9 cellular contexts compared by ENCODE assay signal in the genomic region with DNA sequence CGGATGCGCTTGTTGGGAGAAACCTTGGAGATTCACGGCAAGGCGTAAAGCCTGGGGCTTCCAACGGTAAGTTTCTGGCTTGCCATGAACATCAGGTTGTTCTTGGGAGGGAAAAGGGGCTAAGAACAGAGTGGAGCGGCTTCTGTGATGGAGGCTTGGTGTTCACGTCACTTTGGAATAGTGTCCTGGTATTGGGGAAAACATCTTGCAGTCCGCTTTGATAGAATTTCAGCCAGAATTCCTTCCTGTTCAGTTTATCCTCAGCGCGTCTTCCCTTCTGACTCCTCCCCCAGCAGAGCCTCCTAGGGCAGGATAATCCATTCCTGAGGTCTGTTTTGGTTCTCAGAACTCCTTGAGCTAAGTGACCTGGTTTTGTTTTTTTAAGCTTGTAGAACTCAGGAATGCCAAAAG. TPM values are rescaled to one million over a fixed set of nuclear protein-coding genes. Genes with fewer than 3 reads are reported as not detected.
DNase-seq lines count a peak whose midpoint lies in the region; ATAC-seq, FAIRE-seq and TF ChIP-seq lines count a peak whose summit lies in the region.
"Had no signal": no experiment of that assay in that cellular context is flagged by ENCODE, and none has a peak within 500 bp of the region (broad histone marks: within the 10 kb centered on the region; RNA-seq: fewer than 3 reads in every experiment).

No MANE protein-coding gene starts in this region.

- no peaks in the 10 kb centered on the region for H3K9me3 ChIP-seq in CD4-positive, alpha-beta memory T cell (ENCODE audit: control insufficient read depth in 1 of 2, low read length in 2 of 2)
- no peaks in the 10 kb centered on the region for H3K9me3 ChIP-seq in ovary

- ATAC-seq in foreskin keratinocyte (peak; percentile 12), GM18868 (IDR thresholded peaks at IDR 0.05; ENCODE audit: unreplicated experiment) (no peak), HG02981 (IDR thresholded peaks at IDR 0.05; ENCODE audit: unreplicated experiment) (no peak), GM19324 (IDR thresholded peaks at IDR 0.05; ENCODE audit: low FRiP score, unreplicated experiment) (no peak)

- intact Hi-C loops in CD4-positive, alpha-beta memory T cell (cut with micrococcal nuclease): loop anchor here (5.0 kb wide), 2 partner anchors 199 to 299 kb away; no protein-coding TSS in a partner anchor
- intact Hi-C loops in activated CD4-positive, alpha-beta memory T cell treated with anti-CD3 and anti-CD28 coated beads for 36 hours (cut with micrococcal nuclease): no loop called here
- intact Hi-C loops in ovary (cut with DNase I): loop anchor here in 1 of 4 donors (5.0 kb wide), 1 partner anchor 79 kb away; no protein-coding TSS in a partner anchor

- peaks cover 6 to 7% of the 10 kb centered on the region in 2 donors for H3K27me3 Mint-ChIP-seq in CD4-positive, alpha-beta memory T cell
- peaks cover 5% of the 10 kb centered on the region for H3K27me3 Mint-ChIP-seq in activated CD4-positive, alpha-beta memory T cell treated with anti-CD3 and anti-CD28 coated beads for 36 hours

- peaks cover 0 to 1% (median 0%) of the 10 kb centered on the region in 8 donors for H3K9me3 Mint-ChIP-seq in CD4-positive, alpha-beta memory T cell
- no peaks in the 10 kb centered on the region for H3K9me3 Mint-ChIP-seq in activated CD4-positive, alpha-beta memory T cell treated with anti-CD3 and anti-CD28 coated beads for 36 hours

- 3 to 9% (median 5%) methylated on average over 10 of the region's 10 CpGs for WGBS in ovary, 3 donors

- peak overlapping the region in 7 of 8 donors; percentile 33 to 80 (median 61) for H3K4me3 Mint-ChIP-seq in CD4-positive, alpha-beta memory T cell
- peak overlapping the region; percentile 39 for H3K4me3 Mint-ChIP-seq in activated CD4-positive, alpha-beta memory T cell treated with anti-CD3 and anti-CD28 coated beads for 36 hours

- H3K4me1 Mint-ChIP-seq in CD4-positive, alpha-beta memory T cell: peaks cover 0 to 23% (median 3%) of the 10 kb centered on the region in 4 donors
- H3K4me1 Mint-ChIP-seq in activated CD4-positive, alpha-beta memory T cell treated with anti-CD3 and anti-CD28 coated beads for 36 hours (ENCODE audit: low read depth): no peaks in the 10 kb centered on the region

- no peak for DNase-seq in CD4-positive, alpha-beta memory T cell
- no peak for DNase-seq in activated CD4-positive, alpha-beta memory T cell treated with anti-CD3 and anti-CD28 coated beads for 36 hours
- peak in 1 of 2 donors; percentile 32 for DNase-seq in foreskin keratinocyte
- peak in 1 of 5 donors; percentile 30 for DNase-seq in ovary
- DNase-seq in HTR-8/SVneo (ENCODE audit: insufficient read length, low spot score): no peak

- FAIRE-seq in HTR-8/SVneo (lab: Jason Lieb, UNC): no peak

- POLR2A ChIA-PET in CD4-positive, alpha-beta memory T cell (lab: Charles Lee; ENCODE audit: partially characterized antibody): interaction anchor here (4.3 kb wide), 1 partner anchor 22 kb away, joined by 55 read pairs; no protein-coding TSS in a partner anchor
- POLR2A ChIA-PET in activated CD4-positive, alpha-beta memory T cell treated with anti-CD3 and anti-CD28 coated beads for 36 hours (lab: Charles Lee): interaction anchor here (0.5 to 1.0 kb wide), 2 partner anchors 21 to 22 kb away, joined by 3 read pairs; no protein-coding TSS in a partner anchor

- no peaks in the 10 kb centered on the region for H3K27me3 ChIP-seq in CD4-positive, alpha-beta memory T cell (ENCODE audit: insufficient read depth, low read length)
- H3K27me3 ChIP-seq in foreskin keratinocyte (no peaks in the 10 kb centered on the region), ovary (no peaks in the 10 kb centered on the region)

- CTCF ChIA-PET in CD4-positive, alpha-beta memory T cell (lab: Charles Lee; ENCODE audit: partially characterized antibody): no interaction called here
- CTCF ChIA-PET in activated CD4-positive, alpha-beta memory T cell treated with anti-CD3 and anti-CD28 coated beads for 36 hours (lab: Charles Lee): interaction anchor here (4.7 kb wide), 1 partner anchor 21 kb away, joined by 30 read pairs; no protein-coding TSS in a partner anchor

- TF ChIP-seq POLR2A in ovary (IDR thresholded peaks at IDR 0.05): no peak

- H3K4me3 ChIP-seq in CD4-positive, alpha-beta memory T cell (ENCODE audit: low read length in 2 of 2): no peak overlapping the region
- peak overlapping the region; percentile 66 for H3K4me3 ChIP-seq in ovary
- H3K4me3 ChIP-seq: SK-N-MC had no signal

- no peak overlapping the region for H3K27ac ChIP-seq in CD4-positive, alpha-beta memory T cell (ENCODE audit: low read depth, low read length)
- no peak overlapping the region for H3K27ac ChIP-seq in foreskin keratinocyte
- H3K27ac ChIP-seq in ovary: peak overlapping the region; percentile 73 to 99
- H3K27ac ChIP-seq: SK-N-MC had no signal

- no peak for TF ChIP-seq EP300 in ovary (IDR thresholded peaks at IDR 0.05)

- no peaks in the 10 kb centered on the region for H3K36me3 ChIP-seq in CD4-positive, alpha-beta memory T cell (ENCODE audit: insufficient read depth, low read length)
- H3K36me3 ChIP-seq in ovary: no peaks in the 10 kb centered on the region

- peaks cover 14% of the 10 kb centered on the region for H3K4me1 ChIP-seq in CD4-positive, alpha-beta memory T cell (ENCODE audit: insufficient read depth, low read length)
- H3K4me1 ChIP-seq in foreskin keratinocyte: no peaks in the 10 kb centered on the region
- peaks cover 9% of the 10 kb centered on the region for H3K4me1 ChIP-seq in ovary (ENCODE audit: insufficient read depth)

- no peaks in the 10 kb centered on the region for H3K36me3 Mint-ChIP-seq in CD4-positive, alpha-beta memory T cell
- H3K36me3 Mint-ChIP-seq in activated CD4-positive, alpha-beta memory T cell treated with anti-CD3 and anti-CD28 coated beads for 36 hours: no peaks in the 10 kb centered on the region

- no peak for TF ChIP-seq CTCF in foreskin keratinocyte (conservative IDR thresholded peaks at IDR 0.05)
- no peak for TF ChIP-seq CTCF in ovary (IDR thresholded peaks at IDR 0.05)

- peak overlapping the region in 1 of 7 donors; percentile 67 for H3K27ac Mint-ChIP-seq in CD4-positive, alpha-beta memory T cell
- H3K27ac Mint-ChIP-seq in activated CD4-positive, alpha-beta memory T cell treated with anti-CD3 and anti-CD28 coated beads for 36 hours: no peak overlapping the region

RNA-seq across cellular contexts. Expression of a gene that starts 2.0 kb away (rescaled TPM):
- total RNA-seq in CD4-positive, alpha-beta memory T cell: 10 to 100 TPM in 1 of 2 experiments, 1 to 10 TPM in 1; 9.3 to 11.0 TPM
- polyA plus RNA-seq in CD4-positive, alpha-beta memory T cell: 1 to 10 TPM in 1 of 2 donors, under 1 TPM in 1; 0.68 to 2.4 TPM
- 10 to 100 TPM; 10.2 to 11.8 TPM for total RNA-seq in activated CD4-positive, alpha-beta memory T cell treated with anti-CD3 and anti-CD28 coated beads for 36 hours
- total RNA-seq in foreskin keratinocyte: 19.5 and 27.6 TPM in 2 replicates
- 14.8 and 19.0 TPM in 2 replicates for polyA plus RNA-seq in foreskin keratinocyte
- 10 to 100 TPM; 23.7 to 45.7 (median 33.4) TPM for total RNA-seq in ovary
- polyA plus RNA-seq in ovary: 10 to 100 TPM; 12.6 to 29.0 TPM

Comparison
In these comparisons a context has a peak if more than half of its experiments do, and no peak if none do; other contexts are left out.
1. H3K27ac ChIP-seq: peak in ovary (2 of 2); none in CD4-positive, alpha-beta memory T cell (single experiment) and foreskin keratinocyte (single experiment).